Comparison of ENCODE assay signal across 8 cellular contexts in the genomic region with DNA sequence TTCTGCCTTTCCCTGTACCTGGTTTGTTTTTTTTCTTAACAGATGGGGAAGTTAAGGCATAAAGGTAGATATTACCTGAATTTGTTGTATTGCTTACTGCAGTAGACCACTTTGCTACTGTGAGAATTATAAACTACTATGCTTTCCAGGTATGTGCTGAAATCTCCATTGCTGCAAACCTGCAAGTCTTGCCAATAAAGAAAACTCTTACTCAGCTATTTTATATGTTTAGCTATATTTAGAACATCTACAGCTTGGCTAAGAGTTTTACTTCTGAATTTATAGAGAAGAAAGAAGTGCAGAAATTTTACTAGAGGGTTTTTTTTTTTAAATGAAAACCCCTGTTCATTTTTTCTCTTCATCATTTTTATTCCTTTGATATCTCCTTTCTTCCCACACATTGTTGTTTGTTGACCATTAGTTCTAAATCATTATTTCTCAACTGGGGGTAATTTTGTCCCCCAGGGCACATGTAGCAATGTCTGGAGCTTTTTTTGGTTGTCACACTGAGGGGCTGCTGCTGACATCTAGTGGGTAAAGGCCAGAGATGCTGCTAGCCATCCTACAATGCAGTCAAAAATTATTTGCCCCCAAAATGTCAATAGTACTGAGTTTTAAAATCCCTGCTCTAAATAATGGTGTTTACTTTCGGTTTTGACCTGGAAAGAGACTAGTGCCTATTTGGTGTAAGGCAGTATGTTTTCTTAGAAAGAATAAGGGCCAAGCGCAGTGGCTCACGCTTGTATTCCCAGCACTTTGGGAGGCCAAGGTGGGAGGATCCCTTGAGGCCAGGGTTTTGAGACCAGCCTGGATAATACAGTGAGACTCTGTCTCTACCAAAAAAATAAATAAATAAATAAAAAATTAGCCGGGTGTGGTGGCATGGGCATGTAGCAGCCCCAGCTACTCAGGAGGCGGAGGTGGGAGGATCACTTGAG. TPM values are rescaled to one million over a fixed set of nuclear protein-coding genes. Genes with fewer than 3 reads are reported as not detected.
A peak's percentile ranks its signal among the peaks of the same experiment; 100 is the strongest.
DNase-seq lines count a peak whose midpoint lies in the region; ATAC-seq and TF ChIP-seq lines count a peak whose summit lies in the region.

No MANE protein-coding gene starts in this region.

- no peaks in the 10 kb centered on the region for H3F3A ChIP-seq in GM23248 (ENCODE audit: insufficient read depth)

- no peak overlapping the region for H3K4me3 ChIP-seq in GM23248
- H3K4me3 ChIP-seq in prostate gland: no peak overlapping the region

- TF ChIP-seq POLR2A in prostate gland (IDR thresholded peaks at IDR 0.05): no peak

- H3K36me3 Mint-ChIP-seq in T-helper 17 cell (ENCODE audit: low read depth): peaks cover under 1% of the 10 kb centered on the region
- peaks cover 16% of the 10 kb centered on the region for H3K36me3 Mint-ChIP-seq in osteocyte (ENCODE audit: unreplicated experiment)

- in situ Hi-C loops in GM23248 (cut with MboI): loop anchor here (10.0 to 25.0 kb wide), 2 partner anchors 131 to 344 kb away; partner anchors contain the start of gene MED6

- ATAC-seq in T-helper 17 cell (peak; percentile 87), GM19452 (IDR thresholded peaks at IDR 0.05; ENCODE audit: unreplicated experiment) (no peak)

- H3K36me3 ChIP-seq in GM23248 (ENCODE audit: low read depth) (peaks cover 3% of the 10 kb centered on the region), prostate gland (no peaks in the 10 kb centered on the region)

- H3K4me3 Mint-ChIP-seq in T-helper 17 cell (no peak overlapping the region), osteocyte (ENCODE audit: unreplicated experiment) (no peak overlapping the region)

- 73 to 78% methylated on average over 5 of the region's 5 CpGs for WGBS in GM23248 (ENCODE audit: low coverage in 1 of 2, low lambda C conversion rate in 2 of 2, missing lambda C conversion rate in 2 of 2), 2 experiments
- WGBS in prostate gland: 77% methylated on average over 5 of the region's 5 CpGs

- H3K4me1 ChIP-seq in GM23248 (ENCODE audit: insufficient read depth) (peaks cover 6% of the 10 kb centered on the region; the same call in 1 of the 2 replicates), prostate gland (replicated peaks) (no peaks in the 10 kb centered on the region)

- intact Hi-C loops in prostate gland (cut with DNase I): no loop called here

- H4K20me1 ChIP-seq in GM23248 (ENCODE audit: insufficient read depth): no peaks in the 10 kb centered on the region

- H3K9me3 ChIP-seq in GM23248 (ENCODE audit: low read depth): no peaks in the 10 kb centered on the region
- H3K9me3 ChIP-seq in T-helper 17 cell (ENCODE audit: control insufficient read depth, low read length, poor library complexity, severe bottlenecking): no peaks in the 10 kb centered on the region
- H3K9me3 ChIP-seq in prostate gland: no peaks in the 10 kb centered on the region

- H3K27ac ChIP-seq in C4-2B (no peak overlapping the region), GM23248 (no peak overlapping the region), prostate gland (no peak overlapping the region)

- no peaks in the 10 kb centered on the region for H3K27me3 ChIP-seq in GM23248 (replicated peaks; ENCODE audit: insufficient read depth)
- H3K27me3 ChIP-seq in prostate gland (replicated peaks; ENCODE audit: insufficient read depth): no peaks in the 10 kb centered on the region

- H3K27ac Mint-ChIP-seq in T-helper 17 cell (peak overlapping the region; percentile 78), osteocyte (ENCODE audit: unreplicated experiment) (peak overlapping the region; percentile 13)

- H3K9me3 Mint-ChIP-seq in osteocyte (ENCODE audit: unreplicated experiment): no peaks in the 10 kb centered on the region

- H3K9ac ChIP-seq in GM23248: no peak overlapping the region

- H3K27me3 Mint-ChIP-seq in T-helper 17 cell (no peaks in the 10 kb centered on the region), osteocyte (ENCODE audit: unreplicated experiment) (no peaks in the 10 kb centered on the region)

- peaks cover 30% of the 10 kb centered on the region for H3K4me1 Mint-ChIP-seq in T-helper 17 cell
- H3K4me1 Mint-ChIP-seq in osteocyte (ENCODE audit: unreplicated experiment): peaks cover 7% of the 10 kb centered on the region

- no peak overlapping the region for H2AFZ ChIP-seq in GM23248

- DNase-seq in GM23248 (peak; percentile 64), T-helper 17 cell (peak in 1 of 3 donors; percentile 32), osteocyte (ENCODE audit: extremely low spot score, unreplicated experiment) (no peak), inferior parietal cortex (ENCODE audit: extremely low spot score) (no peak), prostate gland (ENCODE audit: low spot score) (no peak)
- DNase-seq in effector CD8-positive, alpha-beta T cell (lab: John Stamatoyannopoulos, UW): peak; percentile 9

- no peak overlapping the region for H3K4me2 ChIP-seq in GM23248 (ENCODE audit: unreplicated experiment)

- H3K79me2 ChIP-seq in GM23248 (ENCODE audit: insufficient read depth): peaks cover 81% of the 10 kb centered on the region

- TF ChIP-seq CTCF in C4-2B (conservative IDR thresholded peaks at IDR 0.05) (peak; percentile 69), osteocyte (IDR thresholded peaks at IDR 0.05) (peak; percentile 74), prostate gland (IDR thresholded peaks at IDR 0.05) (peak in 1 of 4 experiments; percentile 14)

- H3K9me2 ChIP-seq in GM23248 (ENCODE audit: insufficient read depth): no peaks in the 10 kb centered on the region

RNA-seq across cellular contexts. Expression of gene PCNX1, which starts 48.6 kb away (rescaled TPM):
- total RNA-seq in GM23248 (2014; rRNA removed; shearing (Covaris generic)): 32.5 and 33.5 TPM in 2 replicates
- 4.8 and 6.9 TPM in 2 replicates for polyA plus RNA-seq in GM23248 (2016; fragmentation: Nextera tagmentation; extraction: Ambion mirVana)
- total RNA-seq in T-helper 17 cell (100 to 1,000 TPM; 140 to 153 TPM), osteocyte (72.2 and 83.9 TPM in 2 replicates), prostate gland (10 to 100 TPM; 24.5 to 66.5 TPM)

Comparison
In these comparisons a context has a peak if more than half of its experiments do, and no peak if none do; other contexts are left out.
1. DNase-seq: peak in GM23248 (single experiment) and effector CD8-positive, alpha-beta T cell (single experiment); none in osteocyte (single experiment), inferior parietal cortex (single experiment) and prostate gland (single experiment).